ENCODE assay signal across 15 cellular contexts in genomic region chr14:50173891-50174290, GRCh38.
"Had no signal": no experiment of that assay in that cellular context is flagged by ENCODE, and none has a peak within 500 bp of the region (broad histone marks: within the 10 kb centered on the region; RNA-seq: fewer than 3 reads in every experiment).

No MANE protein-coding gene starts in this region.

- ATAC-seq: activated CD8-positive, alpha-beta T cell treated with anti-CD3 and anti-CD28 coated beads, Interleukin-2, amount 10 ng/mL, durations not matched to agents 7 days and 5 days; activated naive CD8-positive, alpha-beta T cell treated with anti-CD3 and anti-CD28 coated beads, Interleukin-2, amount 50 U/mL, for 24 hours; effector memory CD8-positive, alpha-beta T cell; left cardiac atrium; natural killer cell treated with Interleukin-12 subunit alpha and Interleukin-12 subunit beta and Interleukin-15 and Interleukin-18, amount 100 ng/mL, for 72 hours; right lobe of liver; stimulated activated memory B cell treated with anti-CD40 and anti-IgM and Interleukin-4, amounts not matched to agents 10 μg/mL and 1 μg/mL and 100 μg/mL, for 72 hours; T-cell had no signal

- H3K27ac ChIP-seq: right lobe of liver, spleen, tibial nerve had no signal

- H3K9me3 ChIP-seq: right lobe of liver, spleen, tibial nerve had no signal

- H3K27me3 ChIP-seq: right lobe of liver, spleen, tibial nerve had no signal

- H3K4me3 ChIP-seq: right lobe of liver, spleen, tibial nerve had no signal

- DNase-seq: activated CD4-positive, alpha-beta T cell treated with anti-CD3 and anti-CD28 coated beads for 48 hours; activated CD8-positive, alpha-beta memory T cell treated with anti-CD3 and anti-CD28 coated beads, Interleukin-2, amount 50 U/mL, for 48 hours; activated CD8-positive, alpha-beta T cell treated with anti-CD3 and anti-CD28 coated beads, Interleukin-2, amount 10 ng/mL, durations not matched to agents 7 days and 5 days; activated naive CD8-positive, alpha-beta T cell treated with anti-CD3 and anti-CD28 coated beads, Interleukin-2, amount 50 U/mL, for 24 hours; effector memory CD8-positive, alpha-beta T cell; glutamatergic neuron; left cardiac atrium; occipital lobe; right lobe of liver; spleen; stimulated activated CD4-positive, alpha-beta T cell treated with anti-CD3 and anti-CD28 coated beads, Interleukin-1b, Interleukin-23, amount 100 ng/mL, for 48 hours; T-cell had no signal

- H3K4me1 ChIP-seq: right lobe of liver, spleen, tibial nerve had no signal
